28 cellular contexts compared by ENCODE assay signal in the genomic region with DNA sequence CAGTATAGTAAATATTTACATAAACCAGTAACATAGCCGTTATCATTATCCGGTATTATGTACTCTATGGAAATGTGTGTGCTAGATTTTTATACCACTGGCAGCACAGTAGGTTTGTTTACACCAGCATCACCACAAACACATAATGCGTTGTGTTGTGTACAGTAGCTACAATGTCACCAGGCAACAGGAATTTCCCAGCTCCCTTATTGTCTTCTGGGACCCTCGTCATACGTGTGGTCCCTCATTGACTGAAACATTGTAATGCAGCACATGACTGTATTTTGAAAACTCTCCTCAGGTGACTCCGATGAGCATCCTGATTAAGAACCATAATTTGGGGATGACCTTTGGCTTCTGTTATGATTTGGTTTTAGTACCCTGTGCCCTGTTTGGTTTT. TPM values are rescaled to one million over a fixed set of nuclear protein-coding genes. Genes with fewer than 3 reads are reported as not detected.
"Had no signal": no experiment of that assay in that cellular context is flagged by ENCODE, and none has a peak within 500 bp of the region (broad histone marks: within the 10 kb centered on the region; RNA-seq: fewer than 3 reads in every experiment).

No MANE protein-coding gene starts in this region.

- ATAC-seq: effector memory CD8-positive, alpha-beta T cell; esophagus mucosa; foreskin keratinocyte; gastrocnemius medialis; gastroesophageal sphincter; heart left ventricle; heart right ventricle had no signal

- FAIRE-seq: colon, endometrium, endothelial cell of umbilical vein, frontal cortex had no signal

- H3K4me1 ChIP-seq: colonic mucosa, foreskin keratinocyte, gastrocnemius medialis, gastroesophageal sphincter had no signal

- H3K27ac ChIP-seq: colonic mucosa, coronary artery, epithelial cell of prostate, esophagus muscularis mucosa, esophagus squamous epithelium, foreskin keratinocyte, gastrocnemius medialis, gastroesophageal sphincter, heart left ventricle, heart right ventricle had no signal

- DNase-seq: colonic mucosa; cortex of kidney; dermis blood vessel endothelial cell; dorsolateral prefrontal cortex; effector CD4-positive, alpha-beta T cell; effector CD8-positive, alpha-beta T cell; effector memory CD4-positive, alpha-beta T cell; effector memory CD8-positive, alpha-beta T cell; endodermal cell; erythroblast; esophagus squamous epithelium; foreskin fibroblast; foreskin keratinocyte; foreskin melanocyte; gastrocnemius medialis; glutamatergic neuron; head of caudate nucleus; heart left ventricle; heart right ventricle had no signal

- H3K9me3 ChIP-seq: colonic mucosa, esophagus muscularis mucosa, esophagus squamous epithelium, gastrocnemius medialis, gastroesophageal sphincter, heart left ventricle, heart right ventricle had no signal

- H3K36me3 ChIP-seq: colonic mucosa, gastrocnemius medialis had no signal

- H3K27me3 ChIP-seq: colonic mucosa, dorsolateral prefrontal cortex, esophagus muscularis mucosa, esophagus squamous epithelium, foreskin keratinocyte, gastrocnemius medialis, gastroesophageal sphincter, heart left ventricle, heart right ventricle had no signal

- H3K4me3 ChIP-seq: colonic mucosa, coronary artery, dorsolateral prefrontal cortex, esophagus muscularis mucosa, esophagus squamous epithelium, gastrocnemius medialis, gastroesophageal sphincter, heart left ventricle, heart right ventricle had no signal

RNA-seq across cellular contexts. Expression of gene CAPN14, which starts 47.9 kb away (rescaled TPM):
- total RNA-seq: dermis blood vessel endothelial cell, gastrocnemius medialis had no signal
